15 cellular contexts compared by ENCODE assay signal in genomic region chr10:48770558-48771089, GRCh38.
"Had no signal": no experiment of that assay in that cellular context is flagged by ENCODE, and none has a peak within 500 bp of the region (broad histone marks: within the 10 kb centered on the region; RNA-seq: fewer than 3 reads in every experiment).

No MANE protein-coding gene starts in this region.

- H3K4me1 Mint-ChIP-seq: naive thymus-derived CD8-positive, alpha-beta T cell had no signal

- H3K27ac ChIP-seq: dorsolateral prefrontal cortex, tibial artery, upper lobe of left lung, vagina had no signal

- H3K36me3 Mint-ChIP-seq: naive thymus-derived CD8-positive, alpha-beta T cell had no signal

- ATAC-seq: heart left ventricle; naive thymus-derived CD8-positive, alpha-beta T cell; sciatic nerve; stimulated activated naive CD8-positive, alpha-beta T cell treated with anti-CD3 and anti-CD28 coated beads, Interleukin-15, Interleukin-2, amounts not matched to agents 100 U/mL and 50 U/mL, for 24 hours had no signal

- DNase-seq: cortex of kidney; dorsolateral prefrontal cortex; effector CD8-positive, alpha-beta T cell; heart left ventricle; hippocampal formation; kidney glomerular epithelial cell; naive thymus-derived CD8-positive, alpha-beta T cell; posterior cingulate gyrus; stimulated activated CD4-positive, alpha-beta T cell treated with anti-CD3 and anti-CD28 coated beads, Interleukin-12 subunit alpha, Interleukin-12 subunit beta, amount 100 ng/mL, for 4 hours; stimulated activated naive CD8-positive, alpha-beta T cell treated with anti-CD3 and anti-CD28 coated beads, Interleukin-15, Interleukin-2, amounts not matched to agents 100 U/mL and 50 U/mL, for 24 hours; tibial artery; upper lobe of left lung had no signal

- H3K36me3 ChIP-seq: tibial artery, upper lobe of left lung, vagina had no signal

- H3K27me3 Mint-ChIP-seq: naive thymus-derived CD8-positive, alpha-beta T cell had no signal

- H3K4me3 ChIP-seq: dorsolateral prefrontal cortex, heart left ventricle, tibial artery, upper lobe of left lung, vagina had no signal

- H3K4me1 ChIP-seq: tibial artery, upper lobe of left lung, vagina had no signal

- H3K9me3 ChIP-seq: heart left ventricle, neutrophil, tibial artery, upper lobe of left lung, vagina had no signal

- H3K27me3 ChIP-seq: dorsolateral prefrontal cortex, heart left ventricle, neutrophil, tibial artery, upper lobe of left lung, vagina had no signal

- H3K4me3 Mint-ChIP-seq: naive thymus-derived CD8-positive, alpha-beta T cell had no signal
